Comparison of ENCODE assay signal across 16 cellular contexts in the genomic region with DNA sequence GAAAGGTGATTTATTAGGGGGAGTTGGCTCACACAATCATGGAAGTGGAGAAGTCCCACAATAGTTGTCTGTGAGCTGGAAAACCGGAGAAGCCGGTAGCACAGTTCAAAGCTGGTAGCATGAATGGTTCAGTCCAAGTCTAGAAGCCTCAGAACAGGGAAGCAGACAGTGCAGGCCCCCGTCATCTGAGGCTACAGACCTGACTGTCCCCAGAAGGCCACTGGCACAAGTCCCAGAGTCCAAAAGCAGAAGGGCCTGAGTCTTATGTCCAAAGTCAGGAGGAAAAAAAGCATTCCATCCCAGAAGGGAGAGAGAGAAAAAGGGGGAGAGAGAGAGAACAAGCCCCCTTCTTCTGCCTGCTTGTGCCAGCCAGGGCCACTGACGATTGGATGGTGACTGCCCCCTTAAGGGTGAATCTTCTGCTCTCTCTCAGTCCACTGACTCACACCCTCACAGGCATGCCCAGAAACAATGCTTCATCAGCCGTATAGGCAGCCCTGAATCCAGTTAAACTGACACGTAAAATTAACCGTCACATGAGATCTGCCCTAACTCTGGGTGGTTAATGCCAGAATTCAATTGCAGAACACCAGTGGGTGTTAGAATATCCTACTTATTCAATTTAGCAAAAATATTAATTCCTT. TPM values are rescaled to one million over a fixed set of nuclear protein-coding genes. Genes with fewer than 3 reads are reported as not detected.
A peak's percentile ranks its signal among the peaks of the same experiment; 100 is the strongest.
DNase-seq lines count a peak whose midpoint lies in the region; ATAC-seq and TF ChIP-seq lines count a peak whose summit lies in the region.
"Had no signal": no experiment of that assay in that cellular context is flagged by ENCODE, and none has a peak within 500 bp of the region (broad histone marks: within the 10 kb centered on the region; RNA-seq: fewer than 3 reads in every experiment).

No MANE protein-coding gene starts in this region.

- in situ Hi-C loops in astrocyte of the spinal cord (cut with HindIII; ENCODE audit: low sequenced_read_pairs): no loop called here

- DNase-seq in right cardiac atrium: peak in 1 of 3 donors; percentile 43
- no peak for DNase-seq in left ventricle myocardium superior
- peak; percentile 55 for DNase-seq in astrocyte of the spinal cord (ENCODE audit: low read depth, low spot score)
- peak; percentile 61 for DNase-seq in glomerular visceral epithelial cell (ENCODE audit: extremely low spot score)
- no peak for DNase-seq in SKM-1 (lab: John Stamatoyannopoulos, UW; ENCODE audit: unreplicated experiment)
- DNase-seq: heart left ventricle, Kasumi-1, naive B cell, NCI-H187 treated with DMSO at 0.1 percent for 48 hours, NCI-H69, RPMI8226 had no signal

- H3K9me3 ChIP-seq in right cardiac atrium (ENCODE audit: control insufficient read depth, low read length): peaks cover 2% of the 10 kb centered on the region

- peak; percentile 24 to 39 for ATAC-seq in right cardiac atrium
- no peak for ATAC-seq in left ventricle myocardium superior
- ATAC-seq in GM21526 (IDR thresholded peaks at IDR 0.05; ENCODE audit: low FRiP score, unreplicated experiment): no peak
- ATAC-seq in HG03095 (IDR thresholded peaks at IDR 0.05; ENCODE audit: unreplicated experiment): no peak
- ATAC-seq in GM19395 (IDR thresholded peaks at IDR 0.05; ENCODE audit: unreplicated experiment): no peak
- ATAC-seq: activated naive CD4-positive, alpha-beta T cell treated with anti-CD3 and anti-CD28 coated beads, Interleukin-2, amount 50 U/mL, for 72 hours had no signal

- H3K4me3 ChIP-seq in right cardiac atrium (ENCODE audit: low read length) (no peak overlapping the region), astrocyte of the spinal cord (ENCODE audit: low read depth, low read length) (no peak overlapping the region)
- H3K4me3 ChIP-seq: heart left ventricle had no signal

- no peaks in the 10 kb centered on the region for H3K27me3 ChIP-seq in right cardiac atrium (ENCODE audit: control insufficient read depth, insufficient read depth)

- no peak overlapping the region for H3K27ac ChIP-seq in right cardiac atrium (ENCODE audit: low read length)
- H3K27ac ChIP-seq: heart left ventricle, HL-60 had no signal

- intact Hi-C loops in right cardiac atrium (cut with DNase I): no loop called here
- intact Hi-C loops in left ventricle myocardium superior (cut with micrococcal nuclease): no loop called here

- H3K4me1 ChIP-seq in right cardiac atrium (ENCODE audit: control insufficient read depth, insufficient read depth, low read length): no peaks in the 10 kb centered on the region

- 66% methylated on average over 7 of the region's 7 CpGs for WGBS in right cardiac atrium

- TF ChIP-seq CTCF in astrocyte of the spinal cord (IDR thresholded peaks at IDR 0.05; ENCODE audit: low read depth, low read length): no peak

RNA-seq across cellular contexts. Expression of a gene that starts 49.3 kb away (rescaled TPM):
- total RNA-seq in right cardiac atrium (10 to 100 TPM in 2 of 4 donors, 1 to 10 TPM in 2; 8.9 to 12.5 (median 9.8) TPM), left ventricle myocardium superior (5.9 TPM)
- polyA plus RNA-seq in right cardiac atrium: 3.2 TPM

Comparison
In these comparisons a context has a peak if more than half of its experiments do, and no peak if none do; other contexts are left out.
1. ATAC-seq: peak in right cardiac atrium (2 of 2); none in left ventricle myocardium superior (single experiment), GM21526 (single experiment), HG03095 (single experiment) and GM19395 (single experiment).
2. DNase-seq: peak in astrocyte of the spinal cord (single experiment) and glomerular visceral epithelial cell (single experiment); none in left ventricle myocardium superior (single experiment) and SKM-1 (single experiment).